20 cellular contexts compared by ENCODE assay signal in the genomic region with DNA sequence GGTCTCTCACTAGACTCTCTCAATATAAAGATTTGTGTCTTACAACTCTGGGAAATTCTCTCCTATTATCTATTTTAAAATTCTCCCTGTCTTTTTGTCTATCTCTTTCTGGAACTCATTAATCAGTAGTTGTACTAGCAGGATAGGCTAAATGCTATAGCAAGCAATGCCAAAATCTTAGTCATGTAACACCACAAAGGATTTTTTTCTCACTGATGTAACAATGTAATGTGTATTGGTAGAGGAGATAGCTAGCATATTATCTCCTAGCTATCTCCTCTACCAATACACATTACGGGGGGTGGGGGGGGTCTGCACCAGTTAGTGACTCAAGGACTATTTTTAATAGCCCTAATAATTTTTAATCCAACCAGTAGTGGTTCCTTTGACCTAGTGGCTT.
DNase-seq lines count a peak whose midpoint lies in the region; ATAC-seq, FAIRE-seq and TF ChIP-seq lines count a peak whose summit lies in the region.
"Had no signal": no experiment of that assay in that cellular context is flagged by ENCODE, and none has a peak within 500 bp of the region (broad histone marks: within the 10 kb centered on the region; RNA-seq: fewer than 3 reads in every experiment).

No MANE protein-coding gene starts in this region.

- H3K4me3 Mint-ChIP-seq in endodermal cell: no peak overlapping the region
- H3K4me3 Mint-ChIP-seq: B cell; CD4-positive, CD25-positive, alpha-beta regulatory T cell; CD8-positive, alpha-beta T cell had no signal

- H3K27ac ChIP-seq in endodermal cell (ENCODE audit: low read depth, low read length): no peak overlapping the region
- H3K27ac ChIP-seq in mesendoderm (ENCODE audit: low read depth, low read length): no peak overlapping the region
- H3K27ac ChIP-seq in esophagus squamous epithelium: no peak overlapping the region
- H3K27ac ChIP-seq in upper lobe of left lung: no peak overlapping the region
- H3K27ac ChIP-seq: BLaER1, C4-2B, GM23248 had no signal

- no peaks in the 10 kb centered on the region for H3K27me3 Mint-ChIP-seq in endodermal cell (ENCODE audit: insufficient read depth)
- H3K27me3 Mint-ChIP-seq: B cell; CD4-positive, CD25-positive, alpha-beta regulatory T cell had no signal

- no peak overlapping the region for H3K23ac ChIP-seq in mesendoderm (ENCODE audit: low read length)

- no peak overlapping the region for H4K5ac ChIP-seq in mesendoderm (ENCODE audit: low read length)

- no peak overlapping the region for H2BK15ac ChIP-seq in mesendoderm (replicated peaks; ENCODE audit: low read depth)

- H3K27me3 ChIP-seq in endodermal cell (ENCODE audit: control insufficient read depth, insufficient read depth, low read length, poor library complexity, severe bottlenecking) (no peaks in the 10 kb centered on the region), mesendoderm (ENCODE audit: insufficient read depth, low read length, poor library complexity) (no peaks in the 10 kb centered on the region), esophagus squamous epithelium (no peaks in the 10 kb centered on the region), upper lobe of left lung (no peaks in the 10 kb centered on the region)
- H3K27me3 ChIP-seq: BLaER1 had no signal

- no peaks in the 10 kb centered on the region for H3K79me2 ChIP-seq in mesendoderm (ENCODE audit: control insufficient read depth, insufficient read depth, low read length)

- no peak for TF ChIP-seq EP300 in upper lobe of left lung (IDR thresholded peaks at IDR 0.05)

- H3K4me3 ChIP-seq in endodermal cell (ENCODE audit: low read length): no peak overlapping the region
- H3K4me3 ChIP-seq in mesendoderm (ENCODE audit: low read length): no peak overlapping the region
- no peak overlapping the region for H3K4me3 ChIP-seq in esophagus squamous epithelium
- no peak overlapping the region for H3K4me3 ChIP-seq in upper lobe of left lung
- H3K4me3 ChIP-seq: BLaER1, GM23248 had no signal

- peaks cover 6% of the 10 kb centered on the region for H3K9me3 Mint-ChIP-seq in endodermal cell
- H3K9me3 Mint-ChIP-seq: CD8-positive, alpha-beta T cell had no signal

- no peak overlapping the region for H2BK5ac ChIP-seq in mesendoderm (ENCODE audit: low read length)

- H3K9ac ChIP-seq in endodermal cell (ENCODE audit: extremely low read depth, low read length, poor library complexity, severe bottlenecking): peak overlapping the region; percentile 33
- H3K9ac ChIP-seq in mesendoderm (ENCODE audit: low read length): no peak overlapping the region
- H3K9ac ChIP-seq: BLaER1, GM23248 had no signal

- H3K4ac ChIP-seq in mesendoderm (ENCODE audit: low read depth, low read length): no peak overlapping the region

- no peak for ATAC-seq in upper lobe of left lung (ENCODE audit: low FRiP score in 2 of 2)
- ATAC-seq: CD8-positive, alpha-beta T cell had no signal

- no peak for FAIRE-seq in RCC 7860 (lab: Jason Lieb, UNC)
- FAIRE-seq: G401.6, GM12892, H1 had no signal

- no peak for TF ChIP-seq CTCF in endodermal cell (conservative IDR thresholded peaks at IDR 0.05)
- TF ChIP-seq CTCF in esophagus squamous epithelium (IDR thresholded peaks at IDR 0.05): no peak
- TF ChIP-seq CTCF in upper lobe of left lung (IDR thresholded peaks at IDR 0.05): no peak

- H3K36me3 ChIP-seq in endodermal cell (ENCODE audit: control insufficient read depth, insufficient read depth, low read length): no peaks in the 10 kb centered on the region
- H3K36me3 ChIP-seq in mesendoderm (ENCODE audit: control insufficient read depth, insufficient read depth, low read length): no peaks in the 10 kb centered on the region
- H3K36me3 ChIP-seq in esophagus squamous epithelium: no peaks in the 10 kb centered on the region
- no peaks in the 10 kb centered on the region for H3K36me3 ChIP-seq in upper lobe of left lung
- H3K36me3 ChIP-seq: BLaER1 had no signal

- H3K9me3 ChIP-seq in endodermal cell (ENCODE audit: control insufficient read depth, low read length): peaks cover 14% of the 10 kb centered on the region
- H3K9me3 ChIP-seq in esophagus squamous epithelium: no peaks in the 10 kb centered on the region
- H3K9me3 ChIP-seq in upper lobe of left lung: no peaks in the 10 kb centered on the region
- H3K9me3 ChIP-seq: BLaER1, Caco-2 had no signal

- no peak for TF ChIP-seq POLR2A in esophagus squamous epithelium (IDR thresholded peaks at IDR 0.05)
- no peak for TF ChIP-seq POLR2A in upper lobe of left lung (IDR thresholded peaks at IDR 0.05)

- WGBS in endodermal cell (ENCODE audit: insufficient coverage in 1 of 2, insufficient read length in 1 of 2), 2 experiments: no CpG with 5 or more reads among the region's 1 CpG
- no CpG with 5 or more reads among the region's 1 CpG for WGBS in mesendoderm (ENCODE audit: extremely low coverage, insufficient coverage, low lambda C conversion rate)
- 63 to 67% methylated on average over 1 of the region's 1 CpG for WGBS in esophagus squamous epithelium, 2 donors
- 90 to 94% methylated on average over 1 of the region's 1 CpG for WGBS in upper lobe of left lung, 2 donors

- H2BK120ac ChIP-seq in mesendoderm (ENCODE audit: low read depth, low read length): no peak overlapping the region

- peak overlapping the region; percentile 64 for H3K27ac Mint-ChIP-seq in endodermal cell
- H3K27ac Mint-ChIP-seq: B cell; CD4-positive, CD25-positive, alpha-beta regulatory T cell; CD8-positive, alpha-beta T cell had no signal

- H4K8ac ChIP-seq in mesendoderm (ENCODE audit: low read depth, low read length): no peak overlapping the region

- H3K4me1 ChIP-seq in endodermal cell (ENCODE audit: control insufficient read depth, insufficient read depth, low read length): peaks cover 3% of the 10 kb centered on the region
- H3K4me1 ChIP-seq in mesendoderm (ENCODE audit: control insufficient read depth, low read depth, low read length): no peaks in the 10 kb centered on the region
- H3K4me1 ChIP-seq in esophagus squamous epithelium: no peaks in the 10 kb centered on the region
- H3K4me1 ChIP-seq in upper lobe of left lung: no peaks in the 10 kb centered on the region
- H3K4me1 ChIP-seq: BLaER1, Caco-2 had no signal

- H2AK5ac ChIP-seq in mesendoderm (ENCODE audit: low read length): no peak overlapping the region

- H3K18ac ChIP-seq in mesendoderm (ENCODE audit: low read length): no peak overlapping the region

- DNase-seq in RCC 7860 (ENCODE audit: low spot score) (peak; percentile 4), endodermal cell (no peak), mesendoderm (peak; percentile 64), hypothalamus (lab: John Stamatoyannopoulos, UW) (no peak), esophagus squamous epithelium (lab: John Stamatoyannopoulos, UW) (no peak), upper lobe of left lung (no peak)
- DNase-seq: Caco-2; CD4-positive, CD25-positive, alpha-beta regulatory T cell; CD8-positive, alpha-beta T cell; DMS153; DND-41; GM23248; H7; HCEC 1CT had no signal

- H3K4me1 Mint-ChIP-seq in endodermal cell: peaks cover 15% of the 10 kb centered on the region
- H3K4me1 Mint-ChIP-seq: B cell; CD4-positive, CD25-positive, alpha-beta regulatory T cell had no signal

- H3K79me1 ChIP-seq in mesendoderm (ENCODE audit: low read length): no peaks in the 10 kb centered on the region

- no peak overlapping the region for H3K4me2 ChIP-seq in mesendoderm (ENCODE audit: low read length)
- H3K4me2 ChIP-seq: BLaER1 had no signal

- H3K56ac ChIP-seq in mesendoderm (ENCODE audit: low read length): no peak overlapping the region

- no peaks in the 10 kb centered on the region for H3K36me3 Mint-ChIP-seq in endodermal cell (ENCODE audit: low read depth)
- H3K36me3 Mint-ChIP-seq: CD4-positive, CD25-positive, alpha-beta regulatory T cell; CD8-positive, alpha-beta T cell had no signal

- intact Hi-C loops in esophagus squamous epithelium (cut with DNase I): no loop called here

Comparison
In these comparisons a context has a peak if more than half of its experiments do, and no peak if none do; other contexts are left out.
1. DNase-seq: peak in RCC 7860 (single experiment) and mesendoderm (single experiment); none in endodermal cell (single experiment), hypothalamus (0 of 51), esophagus squamous epithelium (single experiment) and upper lobe of left lung (0 of 2).